Comparison of ENCODE assay signal across 9 cellular contexts in genomic region chr1:201126832-201127754, GRCh38. TPM values are rescaled to one million over a fixed set of nuclear protein-coding genes. Genes with fewer than 3 reads are reported as not detected.
DNase-seq lines count a peak whose midpoint lies in the region; ATAC-seq and TF ChIP-seq lines count a peak whose summit lies in the region.
"Had no signal": no experiment of that assay in that cellular context is flagged by ENCODE, and none has a peak within 500 bp of the region (broad histone marks: within the 10 kb centered on the region; RNA-seq: fewer than 3 reads in every experiment).

A gene with protein sequence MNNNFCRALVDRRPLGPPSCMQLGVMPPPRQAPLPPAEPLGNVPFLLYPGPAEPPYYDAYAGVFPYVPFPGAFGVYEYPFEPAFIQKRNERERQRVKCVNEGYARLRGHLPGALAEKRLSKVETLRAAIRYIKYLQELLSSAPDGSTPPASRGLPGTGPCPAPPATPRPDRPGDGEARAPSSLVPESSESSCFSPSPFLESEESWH (minus strand): TSS chr1:201127184. CDS start chr1:201115372, 11,812 bp downstream.

- peak within 1 kb of the TSS in 7 of 11 experiments; percentile 39 to 78 (median 69); a peak in 12 of 22 replicates for H3K9ac ChIP-seq in BLaER1 treated with 17β-estradiol and CSF1 and Interleukin-3, amounts not matched to agents 10 nM and 100 nM

- intact Hi-C loops in left colon (cut with DNase I, micrococcal nuclease): no loop called here

- no peak within 1 kb of the TSS for H3K4me3 Mint-ChIP-seq in effector memory CD8-positive, alpha-beta T cell
- H3K4me3 Mint-ChIP-seq in immature natural killer cell: no peak within 1 kb of the TSS
- H3K4me3 Mint-ChIP-seq: nephron progenitor cell had no signal

- peak within 1 kb of the TSS in 8 of 11 experiments; percentile 24 to 85 (median 70); a peak in 15 of 22 replicates for H3K27ac ChIP-seq in BLaER1 treated with 17β-estradiol and CSF1 and Interleukin-3, amounts not matched to agents 10 nM and 100 nM
- H3K27ac ChIP-seq in WERI-Rb-1: peak within 1 kb of the TSS; percentile 58

- peak; percentile 77 for DNase-seq in LHCN-M2 (ENCODE audit: low read depth)
- peak; percentile 95 for DNase-seq in WERI-Rb-1
- DNase-seq in left colon: peak; percentile 30 to 61
- no peak for DNase-seq in central memory CD4-positive, alpha-beta T cell
- no peak for DNase-seq in effector memory CD8-positive, alpha-beta T cell
- DNase-seq in immature natural killer cell: no peak
- DNase-seq: nephron progenitor cell had no signal

- H3K4me1 Mint-ChIP-seq in effector memory CD8-positive, alpha-beta T cell (ENCODE audit: low read depth in 2 of 2): no peaks in the 10 kb centered on the region
- H3K4me1 Mint-ChIP-seq in immature natural killer cell: no peaks in the 10 kb centered on the region

- H3K4me1 ChIP-seq in BLaER1 treated with 17β-estradiol and CSF1 and Interleukin-3, amounts not matched to agents 10 nM and 100 nM: peaks cover 22 to 89% (median 77%) of the 10 kb centered on the region in 10 experiments

- H3K27ac Mint-ChIP-seq in effector memory CD8-positive, alpha-beta T cell: no peak within 1 kb of the TSS
- H3K27ac Mint-ChIP-seq in immature natural killer cell: no peak within 1 kb of the TSS
- H3K27ac Mint-ChIP-seq: nephron progenitor cell had no signal

- H3K27me3 Mint-ChIP-seq in effector memory CD8-positive, alpha-beta T cell: peaks cover 29 to 48% of the 10 kb centered on the region in 2 donors
- H3K27me3 Mint-ChIP-seq in immature natural killer cell (ENCODE audit: low read depth in 3 of 3): peaks cover under 1 to 4% (median 3%) of the 10 kb centered on the region in 3 donors

- 0 out of 22 replicates have a peak, but pooled peaks cover 0 to 3% (median 0%) of the 10 kb centered on the region in 11 experiments for H4K20me1 ChIP-seq in BLaER1 treated with 17β-estradiol and CSF1 and Interleukin-3, amounts not matched to agents 10 nM and 100 nM

- no peaks in the 10 kb centered on the region for H3K9me3 Mint-ChIP-seq in effector memory CD8-positive, alpha-beta T cell
- H3K9me3 Mint-ChIP-seq in immature natural killer cell: no peaks in the 10 kb centered on the region

- H3K27me3 ChIP-seq in BLaER1 treated with 17β-estradiol and CSF1 and Interleukin-3, amounts not matched to agents 10 nM and 100 nM: no peaks in the 10 kb centered on the region
- no peaks in the 10 kb centered on the region for H3K27me3 ChIP-seq in WERI-Rb-1 (ENCODE audit: insufficient read depth, low read depth, severe bottlenecking)

- no peaks in the 10 kb centered on the region for H3K36me3 Mint-ChIP-seq in effector memory CD8-positive, alpha-beta T cell (ENCODE audit: insufficient read depth)
- no peaks in the 10 kb centered on the region for H3K36me3 Mint-ChIP-seq in immature natural killer cell

- ATAC-seq in left colon: peak; percentile 87
- ATAC-seq in effector memory CD8-positive, alpha-beta T cell (replicated peaks): no peak
- ATAC-seq in HG03039 (IDR thresholded peaks at IDR 0.05; ENCODE audit: unreplicated experiment): no peak

- TF ChIP-seq CTCF in WERI-Rb-1 (IDR thresholded peaks at IDR 0.05; ENCODE audit: low read depth, low read length): peak; percentile 73

- H3K4me3 ChIP-seq in BLaER1 treated with 17β-estradiol and CSF1 and Interleukin-3, amounts not matched to agents 10 nM and 100 nM: no peak within 1 kb of the TSS
- peak within 1 kb of the TSS; percentile 27 for H3K4me3 ChIP-seq in WERI-Rb-1 (ENCODE audit: low read depth, low read length)

- peak within 1 kb of the TSS; percentile 54 to 96 (median 83) for H3K4me2 ChIP-seq in BLaER1 treated with 17β-estradiol and CSF1 and Interleukin-3, amounts not matched to agents 10 nM and 100 nM

- no peaks in the 10 kb centered on the region for H3K9me3 ChIP-seq in BLaER1 treated with 17β-estradiol and CSF1 and Interleukin-3, amounts not matched to agents 10 nM and 100 nM (replicated peaks in 1 of 11)
- no peaks in the 10 kb centered on the region for H3K9me3 ChIP-seq in WERI-Rb-1 (ENCODE audit: severe bottlenecking)

- H3K36me3 ChIP-seq in BLaER1 treated with 17β-estradiol and CSF1 and Interleukin-3, amounts not matched to agents 10 nM and 100 nM: peaks cover 0 to 2% (median 0%) of the 10 kb centered on the region in 11 experiments; a peak in 1 of 22 replicates
- no peaks in the 10 kb centered on the region for H3K36me3 ChIP-seq in WERI-Rb-1

RNA-seq across cellular contexts. Expression of the gene that starts here (rescaled TPM):
- not detected in 2 replicates for total RNA-seq in LHCN-M2 (2014; rRNA removed)
- not detected for polyA plus RNA-seq in LHCN-M2 (2012)
- total RNA-seq in left colon: not detected
- polyA plus RNA-seq in immature natural killer cell: under 1 TPM in 1 of 3 donors, not detected in 2; 0.11 TPM

Comparison
In these comparisons a context has a peak if more than half of its experiments do, and no peak if none do; other contexts are left out.
1. Peak in DNase-seq in LHCN-M2; RNA of the gene not detected or under 1 TPM.
2. Peak in DNase-seq and ATAC-seq in left colon; RNA of the gene not detected or under 1 TPM.